Comparison of ENCODE assay signal across 15 cellular contexts in the genomic region with DNA sequence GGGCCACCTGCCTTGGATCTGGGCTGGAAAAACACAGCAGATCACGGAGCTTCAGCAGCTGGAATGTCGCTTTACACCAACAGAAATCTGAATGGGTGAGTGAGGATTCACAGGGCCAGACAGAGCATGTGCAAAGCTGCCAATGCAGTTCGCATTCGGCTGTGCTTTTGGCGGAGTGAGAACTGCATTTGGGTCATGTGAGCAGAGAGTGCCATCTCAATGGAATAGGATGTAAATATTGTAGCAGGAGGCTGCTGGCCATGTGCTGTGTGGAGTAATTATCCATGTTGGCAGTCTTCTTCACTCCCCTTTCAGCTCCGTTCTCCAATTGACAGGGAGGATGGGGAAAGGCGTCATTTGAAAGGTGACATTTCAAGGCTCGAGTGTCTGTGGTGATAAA. TPM values are rescaled to one million over a fixed set of nuclear protein-coding genes. Genes with fewer than 3 reads are reported as not detected.
DNase-seq lines count a peak whose midpoint lies in the region; ATAC-seq and TF ChIP-seq lines count a peak whose summit lies in the region.
"Had no signal": no experiment of that assay in that cellular context is flagged by ENCODE, and none has a peak within 500 bp of the region (broad histone marks: within the 10 kb centered on the region; RNA-seq: fewer than 3 reads in every experiment).

A gene (minus strand): TSS at position 101 of the 400 bp plus-strand sequence. CDS start 417 bp downstream, outside the sequence.

- no peaks in the 10 kb centered on the region for H3K27me3 ChIP-seq in BE2C

- peak; percentile 26 for DNase-seq in BE2C
- peak; percentile 69 for DNase-seq in NCI-H1694 (lab: John Stamatoyannopoulos, UW)
- peak; percentile 22 for DNase-seq in SHP77 treated with DMSO at 0.1 percent for 48 hours (lab: John Stamatoyannopoulos, UW)
- DNase-seq in hypothalamus (lab: John Stamatoyannopoulos, UW), result peak in 26 of 51 donors; percentile 1 to 68 (median 16)
- DNase-seq in activated T-cell treated with anti-CD3 and anti-CD28 coated beads, Interleukin-2, amount 50 U/mL, for 1 hour, result no peak
- no peak for DNase-seq in omental fat pad (ENCODE audit: low spot score)
- DNase-seq: activated T-cell treated with anti-CD3 and anti-CD28 coated beads, Interleukin-2, amount 50 U/mL, for 4 hours; aorta; effector memory CD8-positive, alpha-beta T cell; EL; stimulated activated CD4-positive, alpha-beta T cell treated with anti-CD3 and anti-CD28 coated beads, Interleukin-2, amount 100 ng/mL, for 48 hours; stimulated activated naive CD4-positive, alpha-beta T cell had no signal

- TF ChIP-seq CTCF in BE2C (IDR thresholded peaks at IDR 0.05; ENCODE audit: low read depth, low read length), result no peak
- no peak for TF ChIP-seq CTCF in omental fat pad (IDR thresholded peaks at IDR 0.05)

- H3K9me3 ChIP-seq in BE2C, result no peaks in the 10 kb centered on the region

- ATAC-seq in HG02642 (IDR thresholded peaks at IDR 0.05; ENCODE audit: poor library complexity, unreplicated experiment) (no peak), omental fat pad (ENCODE audit: low FRiP score) (no peak), GM18870 (IDR thresholded peaks at IDR 0.05; ENCODE audit: unreplicated experiment) (no peak)
- ATAC-seq: activated T-cell treated with anti-CD3 and anti-CD28 coated beads, Interleukin-2, amount 50 U/mL, for 4 hours; effector memory CD8-positive, alpha-beta T cell had no signal

- no peak within 1 kb of the TSS for H3K4me3 ChIP-seq in BE2C (ENCODE audit: low read depth, low read length)
- H3K4me3 ChIP-seq: lung had no signal

- H3K36me3 ChIP-seq in BE2C, result no peaks in the 10 kb centered on the region

- no peaks in the 10 kb centered on the region for H3K4me1 ChIP-seq in BE2C

RNA-seq across cellular contexts. Expression of the gene that starts here (rescaled TPM):
- 0.42 TPM for polyA plus RNA-seq in BE2C (2012; ENCODE audit: insufficient read depth, insufficient read length, low read depth)
- under 1 TPM in 2 of 4 donors, not detected in 2; 0.44 to 0.46 TPM for total RNA-seq in omental fat pad
- polyA plus RNA-seq: aorta had no signal

Comparison
In these comparisons a context has a peak if more than half of its experiments do, and no peak if none do; other contexts are left out.
1. DNase-seq: peak in BE2C (single experiment), NCI-H1694 (single experiment), SHP77 treated with DMSO at 0.1 percent for 48 hours (single experiment) and hypothalamus (26 of 51); none in activated T-cell treated with anti-CD3 and anti-CD28 coated beads, Interleukin-2, amount 50 U/mL, for 1 hour (single experiment) and omental fat pad (single experiment).